Comparison of ENCODE assay signal across 8 cellular contexts in the genomic region with DNA sequence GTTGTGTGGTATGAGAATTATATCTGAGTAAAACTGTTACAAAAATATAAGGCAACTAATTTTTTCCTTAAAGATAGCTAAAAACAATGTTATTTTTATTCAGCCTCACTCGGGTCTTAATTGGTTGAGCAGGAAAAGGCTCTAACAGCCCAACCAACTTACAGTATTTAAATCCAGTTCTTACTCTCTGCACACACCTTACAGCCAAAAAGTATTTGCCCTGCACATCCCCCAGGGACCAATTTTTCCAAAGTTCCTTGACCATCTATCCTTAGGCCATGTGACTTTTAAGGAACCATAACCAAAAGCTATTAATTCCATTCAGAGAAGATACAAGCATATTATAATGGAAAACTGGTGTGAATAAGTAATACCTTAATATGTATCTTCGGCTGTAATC. TPM values are rescaled to one million over a fixed set of nuclear protein-coding genes. Genes with fewer than 3 reads are reported as not detected.
A peak's percentile ranks its signal among the peaks of the same experiment; 100 is the strongest.
DNase-seq lines count a peak whose midpoint lies in the region; ATAC-seq and TF ChIP-seq lines count a peak whose summit lies in the region.

No MANE protein-coding gene starts in this region.

- no peaks in the 10 kb centered on the region for H3K27me3 Mint-ChIP-seq in naive thymus-derived CD4-positive, alpha-beta T cell

- CTCF ChIA-PET in naive thymus-derived CD4-positive, alpha-beta T cell (lab: Charles Lee) = interaction anchor here (1.3 to 2.0 kb wide), 4 partner anchors 45 to 136 kb away, joined by 3 to 11 read pairs (median 4); partner anchors contain the start of genes COPS4 and LIN54

- no peak for ATAC-seq in naive thymus-derived CD4-positive, alpha-beta T cell
- no peak for ATAC-seq in HG02610 (IDR thresholded peaks at IDR 0.05; ENCODE audit: unreplicated experiment)
- no peak for ATAC-seq in HG03039 (IDR thresholded peaks at IDR 0.05; ENCODE audit: unreplicated experiment)
- no peak for ATAC-seq in HG02852 (IDR thresholded peaks at IDR 0.05; ENCODE audit: unreplicated experiment)

- peaks cover 3 to 15% (median 9%) of the 10 kb centered on the region in 5 donors for H3K36me3 Mint-ChIP-seq in naive thymus-derived CD4-positive, alpha-beta T cell

- peaks cover 9% of the 10 kb centered on the region for H3K4me1 ChIP-seq in ectodermal cell (ENCODE audit: control insufficient read depth, insufficient read depth, low read length)
- H3K4me1 ChIP-seq in naive thymus-derived CD4-positive, alpha-beta T cell (ENCODE audit: control insufficient read depth in 2 of 2, insufficient read depth in 2 of 2, low read length in 2 of 2) = peaks cover 13 to 15% of the 10 kb centered on the region in 2 donors

- H3K27me3 ChIP-seq in ectodermal cell (ENCODE audit: control insufficient read depth, insufficient read depth, low read length, poor library complexity, severe bottlenecking) = no peaks in the 10 kb centered on the region
- no peaks in the 10 kb centered on the region for H3K27me3 ChIP-seq in naive thymus-derived CD4-positive, alpha-beta T cell (ENCODE audit: control insufficient read depth in 2 of 2, insufficient read depth in 2 of 2, low read length in 2 of 2)

- no peak overlapping the region for H3K4me3 Mint-ChIP-seq in naive thymus-derived CD4-positive, alpha-beta T cell

- H3K36me3 ChIP-seq in KOPT-K1 (ENCODE audit: insufficient read depth, low read length) = peaks cover 48% of the 10 kb centered on the region
- peaks cover 4% of the 10 kb centered on the region for H3K36me3 ChIP-seq in ectodermal cell (ENCODE audit: control insufficient read depth, insufficient read depth, low read length)
- H3K36me3 ChIP-seq in naive thymus-derived CD4-positive, alpha-beta T cell (ENCODE audit: control insufficient read depth in 2 of 3, insufficient read depth in 3 of 3, low read length in 3 of 3) = peaks cover 0 to 8% (median 0%) of the 10 kb centered on the region in 3 experiments

- H3K27ac ChIP-seq in KOPT-K1 (ENCODE audit: low read depth, low read length, poor library complexity, severe bottlenecking) (peak overlapping the region; percentile 96), ectodermal cell (ENCODE audit: insufficient read depth, low read depth, low read length, poor library complexity, severe bottlenecking) (peak overlapping the region; percentile 92)
- H3K27ac ChIP-seq in naive thymus-derived CD4-positive, alpha-beta T cell (ENCODE audit: low read depth, low read length) = peak overlapping the region; percentile 98

- H3K9me3 ChIP-seq in KOPT-K1 (ENCODE audit: insufficient read depth, low read length, poor library complexity, severe bottlenecking) (no peaks in the 10 kb centered on the region), ectodermal cell (ENCODE audit: control insufficient read depth, low read length) (no peaks in the 10 kb centered on the region)
- no peaks in the 10 kb centered on the region for H3K9me3 ChIP-seq in naive thymus-derived CD4-positive, alpha-beta T cell (ENCODE audit: control insufficient read depth in 2 of 3, low read length in 3 of 3)

- H3K4me3 ChIP-seq in AG10803 (ENCODE audit: low read length) (peak overlapping the region; percentile 86), ectodermal cell (ENCODE audit: insufficient read depth, low read depth, low read length) (peak overlapping the region; percentile 93)
- H3K4me3 ChIP-seq in naive thymus-derived CD4-positive, alpha-beta T cell (ENCODE audit: low read length) = peak overlapping the region; percentile 91

- WGBS in ectodermal cell, 2 experiments = 6 to 9% methylated on average over 2 of the region's 2 CpGs

- DNase-seq in AG10803 (ENCODE audit: low read depth) (no peak), SHP77 treated with DMSO at 0.1 percent for 48 hours (lab: John Stamatoyannopoulos, UW) (no peak)
- no peak for DNase-seq in naive thymus-derived CD4-positive, alpha-beta T cell

- POLR2A ChIA-PET in naive thymus-derived CD4-positive, alpha-beta T cell (lab: Charles Lee) = interaction anchor here (0.6 to 2.9 kb wide), 13 partner anchors 10 to 573 kb away, joined by 3 to 33 read pairs (median 5); partner anchors contain the start of genes COPS4, HNRNPD, HNRNPDL and LIN54

- intact Hi-C loops in naive thymus-derived CD4-positive, alpha-beta T cell (cut with micrococcal nuclease) = loop anchor here in 1 of 2 donors (2.0 kb wide), 1 partner anchor 35 kb away; no protein-coding TSS in a partner anchor

- no peaks in the 10 kb centered on the region for H3K9me3 Mint-ChIP-seq in naive thymus-derived CD4-positive, alpha-beta T cell

- TF ChIP-seq CTCF in AG10803 (conservative IDR thresholded peaks at IDR 0.05; ENCODE audit: low read length) = no peak

- H3K27ac Mint-ChIP-seq in naive thymus-derived CD4-positive, alpha-beta T cell = peak overlapping the region in 1 of 9 donors; percentile 50

- H3K4me1 Mint-ChIP-seq in naive thymus-derived CD4-positive, alpha-beta T cell = peaks cover 0 to 28% (median 11%) of the 10 kb centered on the region in 7 donors

RNA-seq across cellular contexts. Expression of gene THAP9, which starts 1.2 kb away (rescaled TPM):
- polyA plus RNA-seq in ectodermal cell (2013, experiment 1 of 4) = 16.5 TPM
- polyA plus RNA-seq in ectodermal cell (2013, experiment 2 of 4) = 15.7 TPM
- polyA plus RNA-seq in ectodermal cell (2013, experiment 3 of 4) = 18.1 TPM
- polyA plus RNA-seq in ectodermal cell (2013, experiment 4 of 4) = 19.5 TPM
- 1 to 10 TPM; 2.2 to 4.9 (median 4.4) TPM for total RNA-seq in naive thymus-derived CD4-positive, alpha-beta T cell
- polyA plus RNA-seq in naive thymus-derived CD4-positive, alpha-beta T cell = 1 to 10 TPM; 1.7 to 2.7 TPM

RNA-seq across cellular contexts. Expression of gene SEC31A, which starts 8.4 kb away (rescaled TPM):
- polyA plus RNA-seq in ectodermal cell (2013, experiment 1 of 4) = 129 TPM
- polyA plus RNA-seq in ectodermal cell (2013, experiment 2 of 4) = 126 TPM
- 101 TPM for polyA plus RNA-seq in ectodermal cell (2013, experiment 3 of 4)
- 116 TPM for polyA plus RNA-seq in ectodermal cell (2013, experiment 4 of 4)
- total RNA-seq in naive thymus-derived CD4-positive, alpha-beta T cell = 100 to 1,000 TPM; 137 to 168 (median 149) TPM
- polyA plus RNA-seq in naive thymus-derived CD4-positive, alpha-beta T cell = 100 to 1,000 TPM; 130 to 136 TPM
